13 cellular contexts compared by ENCODE assay signal in genomic region chr11:121459413-121460041, GRCh38. TPM values are rescaled to one million over a fixed set of nuclear protein-coding genes. Genes with fewer than 3 reads are reported as not detected.
DNase-seq lines count a peak whose midpoint lies in the region; ATAC-seq, FAIRE-seq and TF ChIP-seq lines count a peak whose summit lies in the region.
"Had no signal": no experiment of that assay in that cellular context is flagged by ENCODE, and none has a peak within 500 bp of the region (broad histone marks: within the 10 kb centered on the region; RNA-seq: fewer than 3 reads in every experiment).

No MANE protein-coding gene starts in this region.

- H3K27me3 Mint-ChIP-seq in activated B cell treated with CpG ODN at 0.5 μM for 24 hours, result no peaks in the 10 kb centered on the region

- peaks cover 33% of the 10 kb centered on the region; the same call in 1 of the 2 replicates for H4K20me1 ChIP-seq in Karpas-422 (ENCODE audit: insufficient read depth, low read depth, low read length)
- no peaks in the 10 kb centered on the region for H4K20me1 ChIP-seq in mammary epithelial cell (ENCODE audit: insufficient read depth, low read length)

- H3K9me3 Mint-ChIP-seq in activated B cell treated with CpG ODN at 0.5 μM for 24 hours, result no peaks in the 10 kb centered on the region

- 94% methylated on average over 4 of the region's 8 CpGs for WGBS in mammary epithelial cell (ENCODE audit: low coverage, missing lambda C conversion rate)

- H3K4me1 ChIP-seq in Karpas-422 (ENCODE audit: low read length) (peaks cover 100% of the 10 kb centered on the region), mucosa of descending colon (ENCODE audit: low read depth) (no peaks in the 10 kb centered on the region), mammary epithelial cell (ENCODE audit: insufficient read depth, low read length) (peaks cover 17% of the 10 kb centered on the region), left ventricle myocardium inferior (peaks cover 9% of the 10 kb centered on the region)
- H3K4me1 ChIP-seq: prostate gland had no signal

- in situ Hi-C loops in mammary epithelial cell (cut with MboI; ENCODE audit: low sequenced_read_pairs in 2 of 2), result loop anchor here in 1 of 2 donors (10.0 to 25.0 kb wide), 4 partner anchors 85 to 703 kb away; no protein-coding TSS in a partner anchor

- intact Hi-C loops in activated B cell treated with CpG ODN at 0.5 μM for 24 hours (cut with micrococcal nuclease), result loop anchor here (10.0 kb wide), 1 partner anchor 1605 kb away; the partner anchor contains the start of gene HSPA8
- intact Hi-C loops in mucosa of descending colon (cut with DNase I, micrococcal nuclease), result no loop called here
- intact Hi-C loops in mammary epithelial cell (cut with micrococcal nuclease), result loop anchor here (10.0 kb wide), 1 partner anchor 745 kb away; no protein-coding TSS in a partner anchor
- intact Hi-C loops in left ventricle myocardium inferior (cut with micrococcal nuclease), result no loop called here

- BruUV-seq in mammary epithelial cell (replicated peaks; lab: Mats Ljungman, UMichigan), result no TSS peak

- H3K27ac ChIP-seq in Karpas-422 (ENCODE audit: low read length), result peak overlapping the region; percentile 71
- no peak overlapping the region for H3K27ac ChIP-seq in mammary epithelial cell (ENCODE audit: insufficient read depth, low read depth, low read length)
- H3K27ac ChIP-seq in left ventricle myocardium inferior (replicated peaks), result no peak overlapping the region
- H3K27ac ChIP-seq: foreskin keratinocyte had no signal

- H3K27me3 ChIP-seq in Karpas-422 (ENCODE audit: low read length) (no peaks in the 10 kb centered on the region), mammary epithelial cell (ENCODE audit: insufficient read depth, low read length) (no peaks in the 10 kb centered on the region), left ventricle myocardium inferior (ENCODE audit: low read depth) (no peaks in the 10 kb centered on the region)
- H3K27me3 ChIP-seq: foreskin keratinocyte had no signal

- peak overlapping the region; percentile 43; the same call in 1 of the 2 replicates for H3K4me3 ChIP-seq in Karpas-422 (ENCODE audit: low read length)
- no peak overlapping the region for H3K4me3 ChIP-seq in mucosa of descending colon
- H3K4me3 ChIP-seq in mammary epithelial cell (replicated peaks in 1 of 3; ENCODE audit: insufficient read depth in 1 of 3, low read depth in 2 of 3, low read length in 3 of 3), result no peak overlapping the region
- no peak overlapping the region for H3K4me3 ChIP-seq in left ventricle myocardium inferior
- H3K4me3 ChIP-seq: prostate gland had no signal

- CTCF ChIA-PET in activated B cell treated with CpG ODN at 0.5 μM for 24 hours (lab: Charles Lee), result interaction anchor here (1.4 kb wide), 1 partner anchor 9 kb away, joined by 3 read pairs; no protein-coding TSS in a partner anchor
- CTCF ChIA-PET in mammary epithelial cell (lab: Charles Lee; ENCODE audit: low non-redundant PET), result no interaction called here

- peak overlapping the region; percentile 45 for H3K9ac ChIP-seq in Karpas-422 (ENCODE audit: low read length)
- H3K9ac ChIP-seq in mammary epithelial cell (ENCODE audit: insufficient read depth, low read length), result no peak overlapping the region

- DNase-seq in DMS153 treated with DMSO at 0.1 percent for 48 hours (lab: John Stamatoyannopoulos, UW; ENCODE audit: unreplicated experiment) (peak; percentile 68), Karpas-422 (no peak), activated B cell treated with CpG ODN at 0.5 μM for 24 hours (no peak), mucosa of descending colon (no peak), frontal cortex (ENCODE audit: low spot score in 2 of 2) (no peak), mammary epithelial cell (no peak), left ventricle myocardium inferior (no peak)
- DNase-seq: DMS79, foreskin keratinocyte, left cardiac atrium, NCI-H1048 had no signal

- no peaks in the 10 kb centered on the region for H3K9me2 ChIP-seq in Karpas-422 (replicated peaks; ENCODE audit: insufficient read depth, low read length)

- H3K4me2 ChIP-seq in Karpas-422 (ENCODE audit: low read depth, low read length, poor library complexity, severe bottlenecking) (peak overlapping the region; percentile 97), mammary epithelial cell (ENCODE audit: insufficient read depth, low read depth, low read length) (no peak overlapping the region)

- H3K27ac Mint-ChIP-seq in activated B cell treated with CpG ODN at 0.5 μM for 24 hours, result peak overlapping the region; percentile 15

- H3K36me3 ChIP-seq in Karpas-422 (ENCODE audit: insufficient read depth, low read length) (peaks cover 4% of the 10 kb centered on the region; the same call in 1 of the 2 replicates), mucosa of descending colon (ENCODE audit: low read depth) (no peaks in the 10 kb centered on the region), mammary epithelial cell (ENCODE audit: insufficient read depth, low read length) (no peaks in the 10 kb centered on the region), left ventricle myocardium inferior (no peaks in the 10 kb centered on the region)
- H3K36me3 ChIP-seq: prostate gland had no signal

- FAIRE-seq in frontal cortex (lab: Jason Lieb, UNC), result no peak
- FAIRE-seq: colon had no signal

- H3K79me2 ChIP-seq in Karpas-422 (ENCODE audit: low read length) (peaks cover 99% of the 10 kb centered on the region), mammary epithelial cell (ENCODE audit: insufficient read depth, low read length) (peaks cover 3% of the 10 kb centered on the region)

- dilution Hi-C loops in mammary epithelial cell (cut with HindIII; ENCODE audit: low sequenced_read_pairs), result no loop called here

- H3K4me1 Mint-ChIP-seq in activated B cell treated with CpG ODN at 0.5 μM for 24 hours, result peaks cover 83% of the 10 kb centered on the region

- H3K9me3 ChIP-seq in Karpas-422 (ENCODE audit: low read length) (no peaks in the 10 kb centered on the region), mucosa of descending colon (no peaks in the 10 kb centered on the region), mammary epithelial cell (replicated peaks; ENCODE audit: insufficient read depth, low read length) (no peaks in the 10 kb centered on the region), left ventricle myocardium inferior (replicated peaks) (no peaks in the 10 kb centered on the region)
- H3K9me3 ChIP-seq: prostate gland had no signal

- H3K4me3 Mint-ChIP-seq in activated B cell treated with CpG ODN at 0.5 μM for 24 hours, result no peak overlapping the region

- H2AFZ ChIP-seq in Karpas-422 (ENCODE audit: low read length) (no peak overlapping the region), mammary epithelial cell (ENCODE audit: low read depth, low read length) (no peak overlapping the region)

- H3K36me3 Mint-ChIP-seq in activated B cell treated with CpG ODN at 0.5 μM for 24 hours (ENCODE audit: low read depth), result peaks cover 33% of the 10 kb centered on the region

- TF ChIP-seq CTCF in activated B cell treated with CpG ODN at 0.5 μM for 24 hours (IDR thresholded peaks at IDR 0.05) (no peak), mucosa of descending colon (IDR thresholded peaks at IDR 0.05) (no peak), mammary epithelial cell (conservative IDR thresholded peaks at IDR 0.05 in 1 of 2, IDR thresholded peaks at IDR 0.05 in 1 of 2; ENCODE audit: extremely low read depth in 1 of 2, insufficient read depth in 1 of 2, low read depth in 1 of 2, low read length in 2 of 2) (no peak), left ventricle myocardium inferior (IDR thresholded peaks at IDR 0.05; ENCODE audit: borderline replicate concordance) (no peak)

- ATAC-seq in activated B cell treated with CpG ODN at 0.5 μM for 24 hours (ENCODE audit: low read depth) (no peak), mucosa of descending colon (peak; percentile 53)
- ATAC-seq: foreskin keratinocyte, left cardiac atrium had no signal

- POLR2A ChIA-PET in activated B cell treated with CpG ODN at 0.5 μM for 24 hours (lab: Charles Lee), result interaction anchor here (10.2 kb wide), 1 partner anchor 10 kb away, joined by 148 read pairs; the partner anchor contains the start of genes SORL1 and SORL1-AS1

RNA-seq across cellular contexts. Expression of gene SORL1, which starts 7.4 kb away (rescaled TPM):
- 197 and 232 TPM in 2 replicates for total RNA-seq in Karpas-422 (2014; rRNA removed; shearing (Covaris generic); ENCODE audit: low replicate concordance)
- total RNA-seq in activated B cell treated with CpG ODN at 0.5 μM for 24 hours, result 159 and 180 TPM in 2 replicates
- 100 to 1,000 TPM in 2 of 3 donors, 10 to 100 TPM in 1; 58.3 to 195 (median 109) TPM for total RNA-seq in mucosa of descending colon
- total RNA-seq in frontal cortex, result 42.8 TPM
- 10 to 100 TPM; 17.5 to 84.3 TPM for total RNA-seq in mammary epithelial cell
- 57.2 TPM for polyA plus RNA-seq in mammary epithelial cell
- polyA minus RNA-seq in mammary epithelial cell, result 210 TPM
- 7.1 TPM for total RNA-seq in left ventricle myocardium inferior

Comparison
In these comparisons a context has a peak if more than half of its experiments do, and no peak if none do; other contexts are left out.
1. intact Hi-C loops: an anchor here in activated B cell treated with CpG ODN at 0.5 μM for 24 hours (10.0 kb wide) and mammary epithelial cell (10.0 kb wide); none called in mucosa of descending colon and left ventricle myocardium inferior.